Comparison of ENCODE assay signal across 9 cellular contexts in the genomic region with DNA sequence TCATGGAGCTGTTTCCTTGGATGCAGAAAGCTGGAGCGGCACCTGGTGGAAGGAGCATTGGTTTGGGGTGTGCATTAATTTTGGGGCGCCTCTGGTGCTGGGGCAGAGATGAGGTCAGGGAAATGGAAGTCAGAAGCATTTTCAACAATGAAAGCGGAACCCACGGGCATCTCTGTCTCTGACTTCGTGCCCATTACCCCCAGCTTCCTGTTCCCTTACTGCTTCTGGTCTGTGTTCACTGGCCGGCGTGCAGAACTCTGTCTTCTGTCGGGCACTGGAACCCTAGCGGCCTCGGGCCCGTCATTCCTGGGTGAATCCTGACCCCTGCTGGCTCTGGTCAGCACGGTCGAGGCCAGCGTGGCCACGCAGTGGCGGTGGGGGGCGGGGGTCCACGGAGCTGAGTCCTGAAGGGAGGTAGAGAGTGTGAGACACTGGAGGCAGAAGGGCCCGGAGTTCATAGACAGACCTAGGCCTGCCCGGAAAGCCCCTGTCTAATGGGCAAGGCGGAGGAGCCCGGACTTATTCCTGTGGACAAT. TPM values are rescaled to one million over a fixed set of nuclear protein-coding genes. Genes with fewer than 3 reads are reported as not detected.
DNase-seq lines count a peak whose midpoint lies in the region; ATAC-seq and TF ChIP-seq lines count a peak whose summit lies in the region.
"Had no signal": no experiment of that assay in that cellular context is flagged by ENCODE, and none has a peak within 500 bp of the region (broad histone marks: within the 10 kb centered on the region; RNA-seq: fewer than 3 reads in every experiment).

No MANE protein-coding gene starts in this region.

- in situ Hi-C loops in HAP-1 (cut with MboI; ENCODE audit: low sequenced_read_pairs) = no loop called here

- no peaks in the 10 kb centered on the region for H3K4me1 Mint-ChIP-seq in T-helper 17 cell

- peaks cover 4% of the 10 kb centered on the region for H3K27me3 ChIP-seq in BJ (ENCODE audit: control insufficient read depth, insufficient read depth, low read length)
- H3K27me3 ChIP-seq in HAP-1 (ENCODE audit: low read depth) = no peaks in the 10 kb centered on the region
- peaks cover 27% of the 10 kb centered on the region for H3K27me3 ChIP-seq in neutrophil

- peak; percentile 81 for TF ChIP-seq CTCF in BJ (IDR thresholded peaks at IDR 0.05; ENCODE audit: insufficient read depth, low read depth, low read length)
- peak; percentile 60 for TF ChIP-seq CTCF in foreskin fibroblast (IDR thresholded peaks at IDR 0.05; ENCODE audit: low read depth, low read length)
- peak; percentile 95 for TF ChIP-seq CTCF in neutrophil (IDR thresholded peaks at IDR 0.05)

- DNase-seq in BJ (ENCODE audit: low read depth) (no peak), HAP-1 (ENCODE audit: low spot score in 2 of 2) (peak; percentile 4 to 68), T-helper 17 cell (no peak), foreskin fibroblast (peak; percentile 57 to 86), NCI-H128 (lab: John Stamatoyannopoulos, UW; ENCODE audit: unreplicated experiment) (no peak)
- DNase-seq in activated effector memory CD4-positive, alpha-beta T cell treated with anti-CD3 and anti-CD28 coated beads, Interleukin-2, amount 50 U/mL, for 16 hours = no peak

- no peak overlapping the region for H3K4me3 Mint-ChIP-seq in T-helper 17 cell

- no peaks in the 10 kb centered on the region for H3K36me3 Mint-ChIP-seq in T-helper 17 cell (ENCODE audit: low read depth)

- H3K27me3 Mint-ChIP-seq in T-helper 17 cell = peaks cover 8% of the 10 kb centered on the region

- no peak overlapping the region for H3K27ac Mint-ChIP-seq in T-helper 17 cell

- CTCF ChIA-PET in BJ (lab: Yijun Ruan, JAX) = interaction anchor here (0.6 to 3.4 kb wide), 30 partner anchors 8 to 542 kb away, joined by 3 to 35 read pairs (median 4); partner anchors contain the start of genes LSM7, PEAK3, PLEKHJ1 and SPPL2B

- peak; percentile 56 for ATAC-seq in T-helper 17 cell
- no peak for ATAC-seq in HG03039 (IDR thresholded peaks at IDR 0.05; ENCODE audit: unreplicated experiment)

- H3K4me3 ChIP-seq in BJ (ENCODE audit: low read depth, low read length) (no peak overlapping the region), HAP-1 (no peak overlapping the region), foreskin fibroblast (ENCODE audit: low read depth in 1 of 2, low read length in 2 of 2) (no peak overlapping the region), neutrophil (ENCODE audit: low read depth in 1 of 2, low read length in 1 of 2) (peak overlapping the region; percentile 15 to 39)

- H3K4me1 ChIP-seq in HAP-1 (no peaks in the 10 kb centered on the region), neutrophil (ENCODE audit: control insufficient read depth in 1 of 2, insufficient read depth in 1 of 2, low read depth in 1 of 2, low read length in 1 of 2) (peaks cover 14 to 15% of the 10 kb centered on the region in 2 experiments)

- H3K9me3 ChIP-seq in HAP-1 (peaks cover 11% of the 10 kb centered on the region; the same call in 1 of the 2 replicates), T-helper 17 cell (ENCODE audit: control insufficient read depth, low read length, poor library complexity, severe bottlenecking) (no peaks in the 10 kb centered on the region), neutrophil (no peaks in the 10 kb centered on the region)

- POLR2A ChIA-PET in BJ (lab: Charles Lee) = interaction anchor here (0.6 kb wide), 1 partner anchor 12 kb away, joined by 3 read pairs; the partner anchor contains the start of gene LSM7

- peak overlapping the region; percentile 88 for H3K27ac ChIP-seq in neutrophil

- H3K36me3 ChIP-seq in BJ (ENCODE audit: control insufficient read depth, insufficient read depth, low read length) (no peaks in the 10 kb centered on the region), HAP-1 (replicated peaks) (no peaks in the 10 kb centered on the region), neutrophil (no peaks in the 10 kb centered on the region)

RNA-seq across cellular contexts. Expression of gene LINGO3, which starts 7.9 kb away (rescaled TPM):
- not detected in 2 replicates for polyA plus RNA-seq in BJ (2011; rRNA removed)
- polyA minus RNA-seq in BJ (2011; rRNA and poly(A)+ RNA removed) = not detected in 2 replicates
- total RNA-seq in T-helper 17 cell = under 1 TPM; 0.20 to 0.29 TPM
- polyA plus RNA-seq: keratinocyte had no signal

RNA-seq across cellular contexts. Expression of gene LSM7, which starts 12.5 kb away (rescaled TPM):
- 154 and 165 TPM in 2 replicates for polyA plus RNA-seq in BJ (2011; rRNA removed)
- 15.8 and 22.9 TPM in 2 replicates for polyA minus RNA-seq in BJ (2011; rRNA and poly(A)+ RNA removed)
- total RNA-seq in T-helper 17 cell = 10 to 100 TPM; 71.5 to 72.2 TPM

RNA-seq across cellular contexts. Expression of gene SPPL2B, which starts 12.6 kb away (rescaled TPM):
- 12.0 and 24.9 TPM in 2 replicates for polyA plus RNA-seq in BJ (2011; rRNA removed)
- polyA minus RNA-seq in BJ (2011; rRNA and poly(A)+ RNA removed) = 9.4 and 11.5 TPM in 2 replicates
- total RNA-seq in T-helper 17 cell = 10 to 100 TPM; 73.2 to 86.1 TPM

RNA-seq across cellular contexts. Expression of gene PEAK3, which starts 33.9 kb away (rescaled TPM):
- polyA plus RNA-seq in BJ (2011; rRNA removed) = not detected in 2 replicates
- 0.10 TPM in 1 of 2 replicates, not detected in the other for polyA minus RNA-seq in BJ (2011; rRNA and poly(A)+ RNA removed)
- not detected for total RNA-seq in T-helper 17 cell
- polyA plus RNA-seq: keratinocyte had no signal

RNA-seq across cellular contexts. Expression of gene TMPRSS9, which starts 44.2 kb away (rescaled TPM):
- not detected in 2 replicates for polyA plus RNA-seq in BJ (2011; rRNA removed)
- polyA minus RNA-seq in BJ (2011; rRNA and poly(A)+ RNA removed) = not detected in 2 replicates
- not detected for total RNA-seq in T-helper 17 cell
- polyA plus RNA-seq: keratinocyte had no signal

Comparison
In these comparisons a context has a peak if more than half of its experiments do, and no peak if none do; other contexts are left out.
1. DNase-seq: peak in HAP-1 (2 of 2) and foreskin fibroblast (2 of 2); none in BJ (single experiment), T-helper 17 cell (0 of 3), NCI-H128 (single experiment) and activated effector memory CD4-positive, alpha-beta T cell treated with anti-CD3 and anti-CD28 coated beads, Interleukin-2, amount 50 U/mL, for 16 hours (single experiment).
2. H3K4me3 ChIP-seq: peak in neutrophil (2 of 2); none in BJ (single experiment), HAP-1 (single experiment) and foreskin fibroblast (0 of 2).
3. Peak in every context shown above with its lines, with median percentiles within 50 percentile points of each other: CTCF ChIP-seq.